In the genomic region with DNA sequence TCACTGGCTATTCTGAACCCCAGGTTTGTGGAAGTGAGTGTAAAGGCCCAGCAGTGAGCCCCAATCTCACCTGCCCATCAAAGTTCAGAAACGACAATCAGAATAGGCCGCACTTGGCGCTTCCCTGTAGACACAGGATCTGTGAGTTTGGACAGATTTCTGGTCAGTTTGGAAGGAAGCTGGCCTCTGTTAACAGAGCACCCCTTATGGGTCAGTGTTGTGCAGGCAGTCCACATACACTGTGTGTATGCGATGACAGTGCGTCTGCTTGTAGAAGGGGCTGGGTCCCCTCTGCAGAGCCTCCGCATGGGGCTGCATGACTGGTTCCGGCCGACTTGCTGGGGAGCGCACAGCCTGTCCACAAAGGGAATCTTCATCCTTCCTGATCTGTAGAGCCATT, we compare ENCODE assay signal across 25 cellular contexts.
"Had no signal": no experiment of that assay in that cellular context is flagged by ENCODE, and none has a peak within 500 bp of the region (broad histone marks: within the 10 kb centered on the region; RNA-seq: fewer than 3 reads in every experiment).

No MANE protein-coding gene starts in this region.

- H2AFZ ChIP-seq: parathyroid adenoma had no signal

- H3K9ac ChIP-seq: parathyroid adenoma had no signal

- ATAC-seq: naive thymus-derived CD8-positive, alpha-beta T cell; natural killer cell treated with Interleukin-12 subunit alpha and Interleukin-12 subunit beta and Interleukin-15 and Interleukin-18, amount 100 ng/mL, for 72 hours; psoas muscle; right cardiac atrium; sciatic nerve; stimulated activated effector memory CD8-positive, alpha-beta T cell treated with anti-CD3 and anti-CD28 coated beads, Interleukin-12 subunit alpha, Interleukin-12 subunit beta, amount 100 ng/mL, for 72 hours; stimulated activated naive B cell treated with anti-CD40 and anti-IgM and Interleukin-4, amounts not matched to agents 10 μg/mL and 1 μg/mL and 100 μg/mL, for 72 hours; upper lobe of right lung had no signal

- DNase-seq: naive B cell; naive thymus-derived CD8-positive, alpha-beta T cell; nephron progenitor cell; occipital lobe; ovary; psoas muscle; right cardiac atrium; stimulated activated CD4-positive, alpha-beta T cell treated with anti-CD3 and anti-CD28 coated beads, Interleukin-15, amount 100 ng/mL, for 24 hours; stimulated activated CD4-positive, alpha-beta T cell treated with anti-CD3 and anti-CD28 coated beads, Interleukin-2, amount 100 ng/mL, for 24 hours; stimulated activated CD4-positive, alpha-beta T cell treated with anti-CD3 and anti-CD28 coated beads, Interleukin-2, amount 100 ng/mL, for 48 hours; stimulated activated CD4-positive, alpha-beta T cell treated with anti-CD3 and anti-CD28 coated beads, Interleukin-4, amount 100 ng/mL, for 24 hours; stimulated activated naive B cell treated with anti-CD40 and anti-IgM and Interleukin-4, amounts not matched to agents 10 μg/mL and 1 μg/mL and 100 μg/mL, for 72 hours; stimulated activated naive CD4-positive, alpha-beta T cell treated with Interleukin-2 at 50 U/mL for 16 hours; stomach; thyroid gland; upper lobe of right lung; uterus had no signal

- H3K27me3 ChIP-seq: ovary, stomach, thyroid gland, tibial nerve, upper lobe of right lung, uterus had no signal

- H3K4me1 ChIP-seq: uterus had no signal

- H3K9me3 ChIP-seq: ovary, psoas muscle, stomach, thoracic aorta, thyroid gland, tibial nerve, upper lobe of right lung, uterus had no signal

- H3K4me3 ChIP-seq: ovary, psoas muscle, skin epidermis, smooth muscle cell, stomach, thoracic aorta, thyroid gland, tibial nerve, upper lobe of right lung, uterus had no signal

- H3K27ac ChIP-seq: ovary, parathyroid adenoma, psoas muscle, skin epidermis, stomach, thoracic aorta, thyroid gland, tibial nerve, upper lobe of right lung, uterus had no signal

- H3K79me2 ChIP-seq: parathyroid adenoma had no signal

- H3K4me2 ChIP-seq: smooth muscle cell had no signal

- H3K36me3 ChIP-seq: ovary, stomach, thoracic aorta, thyroid gland, tibial nerve, upper lobe of right lung, uterus had no signal
